In the genomic region with DNA sequence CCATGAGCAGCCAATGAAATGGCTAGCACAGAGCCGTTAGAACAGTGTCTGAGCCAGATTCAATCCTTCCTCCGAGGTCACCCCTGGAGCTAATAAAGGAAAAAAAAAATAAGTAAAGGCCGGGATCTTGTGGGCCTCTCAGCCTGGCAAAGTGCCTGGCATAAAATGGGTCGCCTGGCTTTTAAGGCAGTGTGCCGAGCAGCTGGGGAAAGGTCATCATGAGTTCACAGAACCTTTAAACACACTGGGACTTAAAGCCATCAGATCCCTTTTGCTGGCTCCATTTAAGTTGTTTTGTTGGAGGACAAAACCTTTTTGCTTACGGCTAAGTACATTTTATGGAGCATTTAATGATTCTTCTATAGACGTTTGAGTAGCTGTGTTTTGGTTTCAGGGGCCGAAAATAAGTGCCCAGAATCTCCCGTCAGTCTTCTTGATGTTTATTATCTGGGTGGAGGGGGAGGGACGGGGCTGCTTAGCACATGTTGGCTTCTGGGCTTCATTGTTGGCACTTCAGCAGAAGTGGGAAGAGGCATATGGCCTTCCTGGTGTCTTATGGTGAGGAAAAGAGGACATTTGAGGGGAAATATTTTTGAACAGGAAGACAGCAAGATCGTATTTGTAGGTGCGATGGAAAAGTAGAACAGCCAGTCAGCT, we compare ENCODE assay signal across 22 cellular contexts. TPM values are rescaled to one million over a fixed set of nuclear protein-coding genes. Genes with fewer than 3 reads are reported as not detected.
DNase-seq lines count a peak whose midpoint lies in the region; ATAC-seq and TF ChIP-seq lines count a peak whose summit lies in the region.
"Had no signal": no experiment of that assay in that cellular context is flagged by ENCODE, and none has a peak within 500 bp of the region (broad histone marks: within the 10 kb centered on the region; RNA-seq: fewer than 3 reads in every experiment).

No MANE protein-coding gene starts in this region.

- no peaks in the 10 kb centered on the region for H3K27me3 ChIP-seq in vagina

- H3K36me3 ChIP-seq in vagina (no peaks in the 10 kb centered on the region), mucosa of descending colon (ENCODE audit: low read depth) (no peaks in the 10 kb centered on the region)

- H3K4me1 Mint-ChIP-seq in glutamatergic neuron (ENCODE audit: low read depth, unreplicated experiment) = peaks cover 15% of the 10 kb centered on the region

- peaks cover 16% of the 10 kb centered on the region for H3K4me1 ChIP-seq in vagina
- H3K4me1 ChIP-seq in mucosa of descending colon (ENCODE audit: low read depth) = no peaks in the 10 kb centered on the region

- no peak overlapping the region for H3K4me3 ChIP-seq in vagina
- no peak overlapping the region for H3K4me3 ChIP-seq in mucosa of descending colon
- H3K4me3 ChIP-seq: GM23248, lung had no signal

- no peak for TF ChIP-seq CTCF in glutamatergic neuron (IDR thresholded peaks at IDR 0.05; ENCODE audit: partially characterized antibody, unreplicated experiment)
- TF ChIP-seq CTCF in omental fat pad (IDR thresholded peaks at IDR 0.05) = no peak
- no peak for TF ChIP-seq CTCF in vagina (IDR thresholded peaks at IDR 0.05)
- TF ChIP-seq CTCF in mucosa of descending colon (IDR thresholded peaks at IDR 0.05) = no peak

- TF ChIP-seq POLR2A in vagina (IDR thresholded peaks at IDR 0.05) = no peak

- ATAC-seq in omental fat pad (ENCODE audit: low FRiP score) = peak; percentile 40
- no peak for ATAC-seq in mucosa of descending colon

- H3K9me3 ChIP-seq in vagina = no peaks in the 10 kb centered on the region
- no peaks in the 10 kb centered on the region for H3K9me3 ChIP-seq in mucosa of descending colon

- peaks cover 6% of the 10 kb centered on the region for H3K9me3 Mint-ChIP-seq in glutamatergic neuron (ENCODE audit: unreplicated experiment)

- H3K27me3 Mint-ChIP-seq in glutamatergic neuron (ENCODE audit: unreplicated experiment) = peaks cover 2% of the 10 kb centered on the region
- H3K27me3 Mint-ChIP-seq: CD4-positive, alpha-beta T cell had no signal

- intact Hi-C loops in vagina (cut with DNase I) = no loop called here
- intact Hi-C loops in mucosa of descending colon (cut with DNase I, micrococcal nuclease) = no loop called here

- H3K4me3 Mint-ChIP-seq in glutamatergic neuron (ENCODE audit: unreplicated experiment) = no peak overlapping the region
- H3K4me3 Mint-ChIP-seq: CD4-positive, alpha-beta T cell had no signal

- H3K27ac ChIP-seq in vagina = no peak overlapping the region
- H3K27ac ChIP-seq: GM23248 had no signal

- H3K27ac Mint-ChIP-seq in glutamatergic neuron (ENCODE audit: unreplicated experiment) = peak overlapping the region; percentile 67
- H3K27ac Mint-ChIP-seq: CD4-positive, alpha-beta T cell had no signal

- H3K36me3 Mint-ChIP-seq in glutamatergic neuron (ENCODE audit: unreplicated experiment) = no peaks in the 10 kb centered on the region

- DNase-seq in LHCN-M2 (ENCODE audit: low read depth) = peak; percentile 82
- DNase-seq in NCI-H748 treated with DMSO at 0.1 percent for 48 hours (lab: John Stamatoyannopoulos, UW) = peak; percentile 32
- DNase-seq in glutamatergic neuron = no peak
- no peak for DNase-seq in omental fat pad (ENCODE audit: low spot score)
- DNase-seq in iPS-NIHi7 (ENCODE audit: extremely low spot score) = no peak
- no peak for DNase-seq in effector CD4-positive, alpha-beta T cell
- DNase-seq in vagina (ENCODE audit: extremely low spot score in 2 of 2) = no peak
- no peak for DNase-seq in mucosa of descending colon
- DNase-seq: activated CD4-positive, alpha-beta T cell treated with anti-CD3 and anti-CD28 coated beads, Interleukin-2, amount 50 U/mL, for 1 hour; activated CD8-positive, alpha-beta memory T cell treated with anti-CD3 and anti-CD28 coated beads, Interleukin-2, amount 50 U/mL, for 4 hours; activated gamma-delta T cell; CD4-positive, alpha-beta T cell; DND-41; GM23248; KG1; NCI-H2171 treated with DMSO at 0.1 percent for 48 hours; stimulated activated CD4-positive, alpha-beta T cell treated with anti-CD3 and anti-CD28 coated beads, Interleukin-1b, Interleukin-23, amount 100 ng/mL, for 48 hours; stimulated activated naive CD4-positive, alpha-beta T cell treated with Interleukin-2 at 50 U/mL for 16 hours; trophoblast cell had no signal

RNA-seq across cellular contexts. Expression of gene RBFOX1, which starts 30.9 kb away (rescaled TPM):
- total RNA-seq in LHCN-M2 (2014; rRNA removed) (1.8 and 3.7 TPM in 2 replicates), glutamatergic neuron (ENCODE audit: unreplicated experiment) (30.5 TPM), omental fat pad (1 to 10 TPM in 2 of 4 donors, under 1 TPM in 1, not detected in 1; 0.24 to 2.9 (median 1.1) TPM), vagina (6.6 TPM), mucosa of descending colon (1 to 10 TPM; 4.1 to 7.7 (median 5.1) TPM)
- polyA plus RNA-seq in LHCN-M2 (2012) = 0.58 TPM
- total RNA-seq: CD4-positive, alpha-beta T cell; GM23248; HT-29; osteocyte had no signal
- polyA plus RNA-seq: GM23248, lung had no signal

Comparison
In these comparisons a context has a peak if more than half of its experiments do, and no peak if none do; other contexts are left out.
1. DNase-seq: peak in LHCN-M2 (single experiment) and NCI-H748 treated with DMSO at 0.1 percent for 48 hours (single experiment); none in glutamatergic neuron (single experiment), omental fat pad (single experiment), iPS-NIHi7 (single experiment), effector CD4-positive, alpha-beta T cell (single experiment), vagina (0 of 2) and mucosa of descending colon (0 of 3).